Comparison of ENCODE assay signal across 8 cellular contexts in genomic region chr10:19817251-19818046, GRCh38. TPM values are rescaled to one million over a fixed set of nuclear protein-coding genes. Genes with fewer than 3 reads are reported as not detected.
DNase-seq lines count a peak whose midpoint lies in the region; ATAC-seq, FAIRE-seq and TF ChIP-seq lines count a peak whose summit lies in the region.

No MANE protein-coding gene starts in this region.

- H3K4me3 Mint-ChIP-seq in activated naive CD8-positive, alpha-beta T cell treated with anti-CD3 and anti-CD28 coated beads for 36 hours, result peak overlapping the region; percentile 34

- peaks cover 2% of the 10 kb centered on the region; the same call in 1 of the 2 replicates for H3K4me1 ChIP-seq in HEK293 (ENCODE audit: control insufficient read depth, insufficient read depth, low read length)

- POLR2A ChIA-PET in HEK293 (lab: Yijun Ruan, JAX), result interaction anchor here (1.5 kb wide), 1 partner anchor 9 kb away, joined by 3 read pairs; no protein-coding TSS in a partner anchor

- no peaks in the 10 kb centered on the region for H3K9me3 Mint-ChIP-seq in activated naive CD8-positive, alpha-beta T cell treated with anti-CD3 and anti-CD28 coated beads for 36 hours

- no peak for DNase-seq in AG10803 (ENCODE audit: low read depth)
- DNase-seq in activated naive CD8-positive, alpha-beta T cell treated with anti-CD3 and anti-CD28 coated beads for 36 hours, result no peak
- peak; percentile 64 for DNase-seq in sciatic nerve (ENCODE audit: low spot score)
- no peak for DNase-seq in frontal cortex (ENCODE audit: low spot score in 2 of 2)
- no peak for DNase-seq in stimulated activated naive CD4-positive, alpha-beta T cell treated with Interleukin-2 at 50 U/mL for 16 hours (lab: John Stamatoyannopoulos, UW)
- no peak for DNase-seq in NCI-H1436 (lab: John Stamatoyannopoulos, UW)

- H3K27ac ChIP-seq in HEK293 (ENCODE audit: extremely low read depth, low read depth, low read length), result peak overlapping the region; percentile 90

- peak overlapping the region; percentile 61 for H3K4me3 ChIP-seq in AG10803 (ENCODE audit: low read length)
- peak overlapping the region; percentile 67 for H3K4me3 ChIP-seq in HEK293 (ENCODE audit: low read depth, low read length)
- peak overlapping the region; percentile 91 for H3K4me3 ChIP-seq in iPS-11a (ENCODE audit: low read depth, low read length)

- H3K4me1 Mint-ChIP-seq in activated naive CD8-positive, alpha-beta T cell treated with anti-CD3 and anti-CD28 coated beads for 36 hours, result peaks cover 9% of the 10 kb centered on the region

- H3K27me3 Mint-ChIP-seq in activated naive CD8-positive, alpha-beta T cell treated with anti-CD3 and anti-CD28 coated beads for 36 hours, result peaks cover 61% of the 10 kb centered on the region

- H3K36me3 ChIP-seq in HEK293 (ENCODE audit: control insufficient read depth in 2 of 2, insufficient read depth in 1 of 2, low read length in 2 of 2), result no peaks in the 10 kb centered on the region; a peak in 1 of 3 replicates

- H3K36me3 Mint-ChIP-seq in activated naive CD8-positive, alpha-beta T cell treated with anti-CD3 and anti-CD28 coated beads for 36 hours, result no peaks in the 10 kb centered on the region

- CTCF ChIA-PET in HEK293 (lab: Yijun Ruan, JAX), result interaction anchor here (0.6 to 0.8 kb wide), 2 partner anchors 11 to 949 kb away, joined by 3 read pairs; no protein-coding TSS in a partner anchor

- FAIRE-seq in frontal cortex (lab: Jason Lieb, UNC), result no peak

- TF ChIP-seq CTCF in AG10803 (conservative IDR thresholded peaks at IDR 0.05; ENCODE audit: low read length) (no peak), HEK293 (tag by site-specific recombination; IDR thresholded peaks at IDR 0.05) (no peak)

- no peaks in the 10 kb centered on the region for H3K9me3 ChIP-seq in HEK293 (ENCODE audit: control insufficient read depth, insufficient read depth, low read depth, low read length)

- H3K27ac Mint-ChIP-seq in activated naive CD8-positive, alpha-beta T cell treated with anti-CD3 and anti-CD28 coated beads for 36 hours, result no peak overlapping the region

- peak; percentile 55 for ATAC-seq in sciatic nerve

- intact Hi-C loops in sciatic nerve (cut with DNase I), result no loop called here

TF ChIP-seq in HEK293, 187 proteins besides CTCF, POLR2A, EP300 and RAD21:
- TF ChIP-seq ZNF701 (tag by site-specific recombination; IDR thresholded peaks at IDR 0.05) (no peak), ZNF664 (tag by site-specific recombination; IDR thresholded peaks at IDR 0.05) (no peak), ZNF585B (tag by site-specific recombination; IDR thresholded peaks at IDR 0.05) (no peak), ZNF426 (tag by site-specific recombination; IDR thresholded peaks at IDR 0.05) (no peak), ZBTB20 (tag by site-specific recombination; IDR thresholded peaks at IDR 0.05) (peak; percentile 47; the same call in 1 of the 2 replicates), ZNF473 (tag by site-specific recombination; IDR thresholded peaks at IDR 0.05) (no peak), ZNF37A (tag by site-specific recombination; IDR thresholded peaks at IDR 0.05) (no peak), ZFHX2 (tag by site-specific recombination; conservative IDR thresholded peaks at IDR 0.05) (peak; percentile 63), IKZF3 (tag by site-specific recombination; IDR thresholded peaks at IDR 0.05) (no peak), ZEB2 (tag by site-specific recombination; IDR thresholded peaks at IDR 0.05) (no peak), SP2 (tag by site-specific recombination; IDR thresholded peaks at IDR 0.05) (peak; percentile 30), ZSCAN23 (tag by site-specific recombination; IDR thresholded peaks at IDR 0.05) (no peak), EGR2 (tag by site-specific recombination; IDR thresholded peaks at IDR 0.05; ENCODE audit: low read depth) (peak; percentile 61)
- TF ChIP-seq, protein P1, sequence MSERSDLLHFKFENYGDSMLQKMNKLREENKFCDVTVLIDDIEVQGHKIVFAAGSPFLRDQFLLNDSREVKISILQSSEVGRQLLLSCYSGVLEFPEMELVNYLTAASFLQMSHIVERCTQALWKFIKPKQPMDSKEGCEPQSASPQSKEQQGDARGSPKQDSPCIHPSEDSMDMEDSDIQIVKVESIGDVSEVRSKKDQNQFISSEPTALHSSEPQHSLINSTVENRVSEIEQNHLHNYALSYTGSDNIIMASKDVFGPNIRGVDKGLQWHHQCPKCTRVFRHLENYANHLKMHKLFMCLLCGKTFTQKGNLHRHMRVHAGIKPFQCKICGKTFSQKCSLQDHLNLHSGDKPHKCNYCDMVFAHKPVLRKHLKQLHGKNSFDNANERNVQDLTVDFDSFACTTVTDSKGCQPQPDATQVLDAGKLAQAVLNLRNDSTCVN (tag by site-specific recombination; optimal IDR thresholded peaks at IDR 0.05), result peak; percentile 20

RNA-seq across cellular contexts. Expression of gene PLXDC2, which starts 1.2 kb away (rescaled TPM):
- total RNA-seq in activated naive CD8-positive, alpha-beta T cell treated with anti-CD3 and anti-CD28 coated beads for 36 hours, result under 1 TPM in 1 of 2 experiments, not detected in 1; 0.04 TPM
- total RNA-seq in sciatic nerve (118 TPM), frontal cortex (10.6 TPM)

Comparison
In these comparisons a context has a peak if more than half of its experiments do, and no peak if none do; other contexts are left out.
1. RNA of gene PLXDC2, which starts 1.2 kb away (total RNA-seq): 118 TPM in sciatic nerve (single experiment) and 10.6 TPM in frontal cortex (single experiment); 0.04 TPM in activated naive CD8-positive, alpha-beta T cell treated with anti-CD3 and anti-CD28 coated beads for 36 hours; every median in the first group is over 10 times any median in the second.
2. Peak in every context shown above with its lines, with median percentiles within 50 percentile points of each other: H3K4me3 ChIP-seq.